In genomic region chr2:42923632-42924425, GRCh38 we compare ENCODE assay signal across 10 cellular contexts.
DNase-seq lines count a peak whose midpoint lies in the region; ATAC-seq and TF ChIP-seq lines count a peak whose summit lies in the region.
"Had no signal": no experiment of that assay in that cellular context is flagged by ENCODE, and none has a peak within 500 bp of the region (broad histone marks: within the 10 kb centered on the region; RNA-seq: fewer than 3 reads in every experiment).

No MANE protein-coding gene starts in this region.

- H3K9me3 ChIP-seq in body of pancreas (no peaks in the 10 kb centered on the region), iPS-20b (ENCODE audit: insufficient read depth, low read depth, low read length) (no peaks in the 10 kb centered on the region)

- H3K27me3 ChIP-seq in body of pancreas (no peaks in the 10 kb centered on the region), iPS-20b (ENCODE audit: insufficient read depth, low read length) (no peaks in the 10 kb centered on the region), rectal smooth muscle tissue (ENCODE audit: control insufficient read depth, insufficient read depth, low read length) (no peaks in the 10 kb centered on the region)

- 69 to 92% methylated on average over 4 of the region's 4 CpGs for WGBS in body of pancreas, 2 donors

- peak overlapping the region; percentile 88 to 90 (median 89) for H3K27ac ChIP-seq in body of pancreas
- peak overlapping the region; percentile 43 for H3K27ac ChIP-seq in iPS-20b (ENCODE audit: low read length)
- peak overlapping the region; percentile 87 for H3K27ac ChIP-seq in rectal smooth muscle tissue (ENCODE audit: low read depth, low read length)

- no peak for TF ChIP-seq CTCF in body of pancreas (IDR thresholded peaks at IDR 0.05)

- DNase-seq in EL: peak; percentile 34
- no peak for DNase-seq in body of pancreas
- no peak for DNase-seq in HuH-7 (ENCODE audit: low spot score)
- no peak for DNase-seq in erythroblast (lab: John Stamatoyannopoulos, UW)
- DNase-seq: OCI-M1 had no signal

- H3K4me3 ChIP-seq in body of pancreas: no peak overlapping the region
- H3K4me3 ChIP-seq in iPS-20b (ENCODE audit: low read length): no peak overlapping the region
- no peak overlapping the region for H3K4me3 ChIP-seq in rectal smooth muscle tissue (ENCODE audit: low read length)

- H3K4me1 ChIP-seq in body of pancreas (peaks cover 67% of the 10 kb centered on the region), iPS-20b (ENCODE audit: insufficient read depth, low read length) (peaks cover 35% of the 10 kb centered on the region), rectal smooth muscle tissue (ENCODE audit: control insufficient read depth, insufficient read depth, low read length) (peaks cover 51% of the 10 kb centered on the region)

- H3K9ac ChIP-seq in iPS-20b (ENCODE audit: low read depth, low read length) (peak overlapping the region; percentile 60), rectal smooth muscle tissue (ENCODE audit: low read length) (no peak overlapping the region)

- ATAC-seq in body of pancreas (no peak), HG02885 (IDR thresholded peaks at IDR 0.05; ENCODE audit: poor library complexity, unreplicated experiment) (no peak)
- no peak for ATAC-seq in activated CD4-positive, CD25-positive, alpha-beta regulatory T cell treated with anti-CD3 and anti-CD28 coated beads, Interleukin-2, amount 50 U/mL, for 24 hours
- ATAC-seq: natural killer cell treated with Interleukin-12 subunit alpha and Interleukin-12 subunit beta and Interleukin-15 and Interleukin-18, amount 100 ng/mL, for 72 hours had no signal

- intact Hi-C loops in body of pancreas (cut with DNase I): no loop called here

- TF ChIP-seq POLR2A in body of pancreas (IDR thresholded peaks at IDR 0.05): no peak
- TF ChIP-seq POLR2A in erythroblast (IDR thresholded peaks at IDR 0.05; ENCODE audit: low read length): no peak

- no peaks in the 10 kb centered on the region for H3K36me3 ChIP-seq in body of pancreas (replicated peaks in 1 of 2; ENCODE audit: insufficient read depth in 1 of 2, low read depth in 2 of 2)
- no peaks in the 10 kb centered on the region for H3K36me3 ChIP-seq in iPS-20b (ENCODE audit: insufficient read depth, low read depth, low read length)
- no peaks in the 10 kb centered on the region for H3K36me3 ChIP-seq in rectal smooth muscle tissue (ENCODE audit: control insufficient read depth, insufficient read depth, low read length)
